ENCODE assay signal across 16 cellular contexts in the genomic region with DNA sequence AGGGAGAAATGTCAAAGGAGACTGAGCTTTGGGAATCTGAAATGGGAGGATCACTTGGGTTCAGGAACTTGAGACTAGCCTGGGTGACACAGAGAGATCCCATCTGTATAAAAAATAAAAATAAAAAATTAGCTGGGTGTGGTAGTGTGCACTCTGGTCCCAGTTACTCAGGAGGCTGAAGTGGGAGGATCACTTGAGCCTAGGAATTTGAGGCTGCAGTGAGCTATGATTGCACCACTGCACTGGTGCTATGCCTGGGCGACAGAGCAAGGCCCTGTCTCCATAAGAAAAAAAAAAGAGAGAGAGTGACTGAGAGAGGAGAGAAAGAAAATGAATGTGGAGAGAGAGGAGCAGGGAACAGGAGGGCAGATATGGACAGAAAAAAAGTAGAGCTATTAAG.
A peak's percentile ranks its signal among the peaks of the same experiment; 100 is the strongest.
DNase-seq lines count a peak whose midpoint lies in the region; ATAC-seq, FAIRE-seq and TF ChIP-seq lines count a peak whose summit lies in the region.
"Had no signal": no experiment of that assay in that cellular context is flagged by ENCODE, and none has a peak within 500 bp of the region (broad histone marks: within the 10 kb centered on the region; RNA-seq: fewer than 3 reads in every experiment).

No MANE protein-coding gene starts in this region.

- no peak for TF ChIP-seq RAD21 in HepG2 (CRISPR knock-in tag; IDR thresholded peaks at IDR 0.05)

- H3K79me2 ChIP-seq in GM23338 (replicated peaks; ENCODE audit: insufficient read depth) (no peaks in the 10 kb centered on the region), HepG2 (ENCODE audit: insufficient read depth, low read length) (no peaks in the 10 kb centered on the region)

- 86 to 90% (median 88%) methylated on average over 1 of the region's 1 CpG for WGBS in stomach, 5 donors
- 100% methylated on average over 1 of the region's 1 CpG for WGBS in HepG2 (ENCODE audit: low lambda C conversion rate)

- H3K4me3 Mint-ChIP-seq in GM23338, result no peak overlapping the region
- H3K4me3 Mint-ChIP-seq: activated T-cell treated with anti-CD3 and anti-CD28 coated beads, Interleukin-2, amount 50 U/mL, for 4 hours; B cell; memory B cell had no signal

- BruUV-seq in HepG2 (replicated peaks; lab: Mats Ljungman, UMichigan), result no TSS peak

- TF ChIP-seq EP300 in stomach (IDR thresholded peaks at IDR 0.05) (no peak), HepG2 (IDR thresholded peaks at IDR 0.05; ENCODE audit: low read depth in 2 of 2, low read length in 2 of 2) (no peak), HepG2 (CRISPR knock-in tag; IDR thresholded peaks at IDR 0.05; ENCODE audit: borderline replicate concordance) (no peak)

- H3K27ac Mint-ChIP-seq in GM23338, result peak overlapping the region; percentile 50; the same call in 1 of the 2 replicates
- H3K27ac Mint-ChIP-seq: B cell, memory B cell had no signal

- H2AFZ ChIP-seq in GM23338 (no peak overlapping the region), HepG2 (ENCODE audit: low read length) (no peak overlapping the region)

- FAIRE-seq in HepG2 (lab: Jason Lieb, UNC), result no peak
- FAIRE-seq: endometrium, GM12878 had no signal

- no peak overlapping the region for H3K4me2 ChIP-seq in GM23338
- no peak overlapping the region for H3K4me2 ChIP-seq in HepG2 (ENCODE audit: low read depth, low read length)

- POLR2A ChIA-PET in HepG2 (lab: Yijun Ruan, JAX), result no interaction called here

- TF ChIP-seq CTCF in GM23338 (conservative IDR thresholded peaks at IDR 0.05; ENCODE audit: low read depth in 2 of 2) (no peak), ascending aorta (IDR thresholded peaks at IDR 0.05) (no peak), stomach (IDR thresholded peaks at IDR 0.05) (no peak), HepG2 (CRISPR knock-in tag; IDR thresholded peaks at IDR 0.05) (no peak)

- no peaks in the 10 kb centered on the region for H3K9me2 ChIP-seq in GM23338 (ENCODE audit: insufficient read depth)

- H3K27me3 ChIP-seq in GM23338 (ENCODE audit: insufficient read depth) (no peaks in the 10 kb centered on the region), ascending aorta (no peaks in the 10 kb centered on the region), stomach (no peaks in the 10 kb centered on the region), HepG2 (ENCODE audit: control insufficient read depth in 1 of 2, insufficient read depth in 2 of 2, low read length in 2 of 2) (no peaks in the 10 kb centered on the region)

- no peak for ATAC-seq in GM23338
- ATAC-seq in HepG2, result no peak
- ATAC-seq: activated T-cell treated with anti-CD3 and anti-CD28 coated beads, Interleukin-2, amount 50 U/mL, for 4 hours; GM12878 had no signal

- no peak overlapping the region for H3K27ac ChIP-seq in GM23338 (ENCODE audit: low read depth)
- peak overlapping the region; percentile 74 to 80 for H3K27ac ChIP-seq in ascending aorta
- peak overlapping the region in 4 of 5 donors; percentile 2 to 80 (median 68) for H3K27ac ChIP-seq in stomach
- H3K27ac ChIP-seq in HepG2 (ENCODE audit: extremely low read length, insufficient read depth, low read length), result no peak overlapping the region

- H3K36me3 ChIP-seq in GM23338 (ENCODE audit: insufficient read depth), result no peaks in the 10 kb centered on the region; the same call in 1 of the 2 replicates
- H3K36me3 ChIP-seq in ascending aorta, result no peaks in the 10 kb centered on the region
- peaks cover 0 to 40% (median 0%) of the 10 kb centered on the region in 4 donors for H3K36me3 ChIP-seq in stomach
- H3K36me3 ChIP-seq in HepG2 (replicated peaks in 1 of 2; ENCODE audit: control insufficient read depth in 1 of 2, insufficient read depth in 2 of 2, low read length in 2 of 2), result peaks cover 30 to 54% of the 10 kb centered on the region in 2 experiments

- peaks cover 44% of the 10 kb centered on the region for H3K36me3 Mint-ChIP-seq in GM23338 (ENCODE audit: low read depth)
- H3K36me3 Mint-ChIP-seq: memory B cell had no signal

- CTCF ChIA-PET in HepG2 (lab: Yijun Ruan, JAX; ENCODE audit: low intra/inter-chr PET ratio, low total read pairs), result no interaction called here

- H3K9me3 Mint-ChIP-seq in GM23338, result 0 out of 3 replicates have a peak, but pooled peaks cover 3% of the 10 kb centered on the region
- H3K9me3 Mint-ChIP-seq: activated T-cell treated with anti-CD3 and anti-CD28 coated beads, Interleukin-2, amount 50 U/mL, for 4 hours; memory B cell had no signal

- in situ Hi-C loops in HepG2 (cut with HindIII; ENCODE audit: extremely low pct_ligation_motif_present, low pct_unique_long_range_greater_than_20kb), result loop anchor here (10.0 kb wide), 1 partner anchor 246 kb away; no protein-coding TSS in a partner anchor

- H3K4me1 Mint-ChIP-seq in GM23338, result peaks cover 11% of the 10 kb centered on the region
- H3K4me1 Mint-ChIP-seq: B cell, memory B cell had no signal

- DNase-seq in GM23338 (ENCODE audit: low spot score) (no peak), ascending aorta (ENCODE audit: low spot score in 2 of 2) (no peak), iris pigment epithelial cell (ENCODE audit: low read depth) (peak; percentile 43), stomach (no peak), cortex of kidney (lab: John Stamatoyannopoulos, UW) (no peak), HepG2 (ENCODE audit: low spot score) (no peak)
- DNase-seq in effector CD8-positive, alpha-beta T cell (lab: John Stamatoyannopoulos, UW), result no peak
- no peak for DNase-seq in activated CD4-positive, alpha-beta T cell treated with anti-CD3 and anti-CD28 coated beads for 4 hours
- DNase-seq: activated T-cell treated with anti-CD3 and anti-CD28 coated beads, Interleukin-2, amount 50 U/mL, for 4 hours; DND-41; NCI-H1048; NCI-H446 treated with DMSO at 0.1 percent for 48 hours had no signal

- no peak for TF ChIP-seq POLR2A in stomach (IDR thresholded peaks at IDR 0.05)
- TF ChIP-seq POLR2A in HepG2 (IDR thresholded peaks at IDR 0.05; ENCODE audit: insufficient read depth in 1 of 2, low read depth in 2 of 2, low read length in 2 of 2), result no peak

- H3K4me3 ChIP-seq in GM23338 (no peak overlapping the region), ascending aorta (no peak overlapping the region), stomach (no peak overlapping the region), HepG2 (replicated peaks in 1 of 3; ENCODE audit: insufficient read depth in 1 of 3, low read depth in 2 of 3, low read length in 3 of 3) (no peak overlapping the region)
- H3K4me3 ChIP-seq: GM12878 had no signal

- peaks cover 9% of the 10 kb centered on the region for H3F3A ChIP-seq in GM23338 (replicated peaks; ENCODE audit: low read depth)

- intact Hi-C loops in ascending aorta (cut with DNase I) (loop anchor here (1.0 to 5.0 kb wide), 3 partner anchors 73 to 323 kb away; partner anchors contain the start of genes SENP2 and TRA2B), stomach (cut with DNase I; ENCODE audit: low total_unique reads) (no loop called here), HepG2 (cut with micrococcal nuclease; ENCODE audit: unreplicated experiment) (no loop called here)

- H3K9me3 ChIP-seq in ascending aorta (no peaks in the 10 kb centered on the region), stomach (no peaks in the 10 kb centered on the region), HepG2 (ENCODE audit: low read length) (no peaks in the 10 kb centered on the region)

- no peaks in the 10 kb centered on the region; the same call in none of the 2 replicates for H4K20me1 ChIP-seq in GM23338 (replicated peaks; ENCODE audit: insufficient read depth)
- H4K20me1 ChIP-seq in HepG2 (ENCODE audit: insufficient read depth, low read length), result no peaks in the 10 kb centered on the region

- no peak overlapping the region for H3K9ac ChIP-seq in HepG2 (ENCODE audit: insufficient read depth, low read depth, low read length)

- H3K27me3 Mint-ChIP-seq in GM23338 (ENCODE audit: insufficient read depth, low read depth, poor library complexity), result peaks cover 31% of the 10 kb centered on the region

- H3K4me1 ChIP-seq in GM23338 (ENCODE audit: insufficient read depth) (peaks cover 7% of the 10 kb centered on the region; the same call in 1 of the 2 replicates), ascending aorta (peaks cover 4 to 47% of the 10 kb centered on the region in 2 donors), stomach (peaks cover 0 to 46% (median 18%) of the 10 kb centered on the region in 4 donors), HepG2 (ENCODE audit: insufficient read depth, low read length) (no peaks in the 10 kb centered on the region)

TF ChIP-seq in GM23338, 12 proteins besides CTCF, POLR2A, EP300 and RAD21 (continues in another document):
- TF ChIP-seq STAT1 (IDR thresholded peaks at IDR 0.05; ENCODE audit: unreplicated experiment) (no peak), JUNB (IDR thresholded peaks at IDR 0.05; ENCODE audit: unreplicated experiment) (no peak), ZNF114 (CRISPR knock-in tag; IDR thresholded peaks at IDR 0.05) (no peak), EZH2 (IDR thresholded peaks at IDR 0.05; ENCODE audit: low read depth, unreplicated experiment) (no peak), ZNF331 (CRISPR knock-in tag; IDR thresholded peaks at IDR 0.05; ENCODE audit: low read depth) (no peak), NANOG (IDR thresholded peaks at IDR 0.05; ENCODE audit: borderline replicate concordance) (no peak)

TF ChIP-seq in HepG2, 621 proteins besides CTCF, POLR2A, EP300 and RAD21 (continues in another document):
- no peak for TF ChIP-seq JUN (CRISPR knock-in tag; IDR thresholded peaks at IDR 0.05)
- TF ChIP-seq ZNF33B (CRISPR knock-in tag; IDR thresholded peaks at IDR 0.05), result no peak
- no peak for TF ChIP-seq HOXA9 (CRISPR knock-in tag; IDR thresholded peaks at IDR 0.05; ENCODE audit: borderline replicate concordance)
- TF ChIP-seq HOXA5 (CRISPR knock-in tag; IDR thresholded peaks at IDR 0.05), result no peak
- no peak for TF ChIP-seq ZNF883 (CRISPR knock-in tag; IDR thresholded peaks at IDR 0.05; ENCODE audit: not compliant biosample characterization)
- no peak for TF ChIP-seq SP1 (IDR thresholded peaks at IDR 0.05)
- TF ChIP-seq SP1 (CRISPR knock-in tag; IDR thresholded peaks at IDR 0.05), result no peak
- TF ChIP-seq ZBTB1 (CRISPR knock-in tag; IDR thresholded peaks at IDR 0.05; ENCODE audit: borderline replicate concordance), result no peak
- TF ChIP-seq ZNF841 (CRISPR knock-in tag; IDR thresholded peaks at IDR 0.05; ENCODE audit: borderline replicate concordance), result no peak
- TF ChIP-seq SUZ12 (IDR thresholded peaks at IDR 0.05; ENCODE audit: low read depth, low read length), result no peak
- no peak for TF ChIP-seq ZNF414 (CRISPR knock-in tag; IDR thresholded peaks at IDR 0.05)
- TF ChIP-seq NRL (CRISPR knock-in tag; IDR thresholded peaks at IDR 0.05; ENCODE audit: borderline replicate concordance), result no peak
- no peak for TF ChIP-seq ATF7-NPFF (CRISPR knock-in tag; IDR thresholded peaks at IDR 0.05; ENCODE audit: low read depth)
- no peak for TF ChIP-seq MBD4 (IDR thresholded peaks at IDR 0.05; ENCODE audit: borderline replicate concordance, low read length)

Comparison
In these comparisons a context has a peak if more than half of its experiments do, and no peak if none do; other contexts are left out.
1. H3K27ac ChIP-seq: peak in ascending aorta (2 of 2) and stomach (4 of 5); none in GM23338 (single experiment) and HepG2 (single experiment).